ENCODE assay signal across 1 cellular context in the genomic region with DNA sequence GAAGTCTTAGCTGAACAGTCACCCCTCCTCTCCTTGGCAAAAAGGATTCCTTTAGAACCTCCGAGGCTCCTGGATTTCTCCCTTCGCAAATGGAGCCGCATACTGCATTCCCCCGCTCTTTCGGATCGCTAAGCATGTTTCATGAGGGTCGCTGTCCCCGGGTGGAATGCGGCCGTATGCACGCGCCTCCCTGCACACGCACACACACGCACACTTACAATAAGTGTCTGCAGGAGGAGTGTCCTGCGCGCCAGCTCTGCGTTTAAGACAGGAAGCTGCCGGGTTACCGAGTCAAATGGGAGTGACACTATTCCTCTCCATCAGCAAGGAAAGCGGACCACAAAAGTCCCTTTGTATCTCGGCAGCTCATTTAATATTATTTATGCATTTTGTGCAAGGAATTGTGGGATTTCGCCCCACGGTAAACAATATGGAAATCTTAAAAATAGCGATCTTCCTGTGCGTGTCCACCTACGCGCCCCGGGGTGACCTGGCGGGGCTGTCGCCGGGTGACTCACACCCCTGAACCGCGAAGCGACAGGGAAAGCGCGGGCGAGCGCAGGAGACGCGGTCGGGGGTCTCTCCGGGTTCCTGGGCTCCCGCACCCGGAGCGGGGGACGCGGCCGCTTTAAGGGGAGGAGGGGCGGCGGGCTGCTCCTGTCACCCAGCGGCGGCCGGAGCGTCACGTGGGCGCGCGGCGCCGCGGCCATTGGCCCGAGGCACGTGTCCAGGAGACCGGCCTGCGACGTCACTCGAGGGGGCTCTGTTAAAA.
TF ChIP-seq lines count a peak whose summit lies in the region.

No MANE protein-coding gene starts in this region.

TF ChIP-seq in HEK293, 187 proteins besides CTCF, POLR2A, EP300 and RAD21 (continued from another document and continues in another):
- TF ChIP-seq ZNF510 (tag by site-specific recombination; IDR thresholded peaks at IDR 0.05; ENCODE audit: insufficient replicate concordance): no peak
- no peak for TF ChIP-seq ZNF558 (tag by site-specific recombination; IDR thresholded peaks at IDR 0.05)
- TF ChIP-seq ZSCAN30 (tag by site-specific recombination; IDR thresholded peaks at IDR 0.05): peak; percentile 99
- TF ChIP-seq ZNF324 (tag by site-specific recombination; IDR thresholded peaks at IDR 0.05): 0 out of 2 replicates have a peak, but pooled peaks have one; percentile 20
- TF ChIP-seq KLF10 (tag by site-specific recombination; IDR thresholded peaks at IDR 0.05): peak; percentile 75; the same call in 1 of the 2 replicates
- peak; percentile 17; the same call in 1 of the 2 replicates for TF ChIP-seq KLF8 (tag by site-specific recombination; IDR thresholded peaks at IDR 0.05)
- TF ChIP-seq ZSCAN16 (tag by site-specific recombination; IDR thresholded peaks at IDR 0.05): no peak
- TF ChIP-seq ZBTB21 (tag by site-specific recombination; IDR thresholded peaks at IDR 0.05): no peak
- TF ChIP-seq ZNF660 (tag by site-specific recombination; IDR thresholded peaks at IDR 0.05): peak; percentile 55; the same call in 1 of the 2 replicates
- TF ChIP-seq GLIS1 (tag by site-specific recombination; IDR thresholded peaks at IDR 0.05): peak; percentile 54; the same call in 1 of the 2 replicates
- TF ChIP-seq, protein P1, sequence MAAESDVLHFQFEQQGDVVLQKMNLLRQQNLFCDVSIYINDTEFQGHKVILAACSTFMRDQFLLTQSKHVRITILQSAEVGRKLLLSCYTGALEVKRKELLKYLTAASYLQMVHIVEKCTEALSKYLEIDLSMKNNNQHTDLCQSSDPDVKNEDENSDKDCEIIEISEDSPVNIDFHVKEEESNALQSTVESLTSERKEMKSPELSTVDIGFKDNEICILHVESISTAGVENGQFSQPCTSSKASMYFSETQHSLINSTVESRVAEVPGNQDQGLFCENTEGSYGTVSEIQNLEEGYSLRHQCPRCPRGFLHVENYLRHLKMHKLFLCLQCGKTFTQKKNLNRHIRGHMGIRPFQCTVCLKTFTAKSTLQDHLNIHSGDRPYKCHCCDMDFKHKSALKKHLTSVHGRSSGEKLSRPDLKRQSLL (tag by site-specific recombination; IDR thresholded peaks at IDR 0.05): peak; percentile 60; the same call in 1 of the 2 replicates
- TF ChIP-seq, protein P2, sequence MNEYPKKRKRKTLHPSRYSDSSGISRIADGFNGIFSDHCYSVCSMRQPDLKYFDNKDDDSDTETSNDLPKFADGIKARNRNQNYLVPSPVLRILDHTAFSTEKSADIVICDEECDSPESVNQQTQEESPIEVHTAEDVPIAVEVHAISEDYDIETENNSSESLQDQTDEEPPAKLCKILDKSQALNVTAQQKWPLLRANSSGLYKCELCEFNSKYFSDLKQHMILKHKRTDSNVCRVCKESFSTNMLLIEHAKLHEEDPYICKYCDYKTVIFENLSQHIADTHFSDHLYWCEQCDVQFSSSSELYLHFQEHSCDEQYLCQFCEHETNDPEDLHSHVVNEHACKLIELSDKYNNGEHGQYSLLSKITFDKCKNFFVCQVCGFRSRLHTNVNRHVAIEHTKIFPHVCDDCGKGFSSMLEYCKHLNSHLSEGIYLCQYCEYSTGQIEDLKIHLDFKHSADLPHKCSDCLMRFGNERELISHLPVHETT (tag by site-specific recombination; IDR thresholded peaks at IDR 0.05): no peak
- TF ChIP-seq, protein P3, sequence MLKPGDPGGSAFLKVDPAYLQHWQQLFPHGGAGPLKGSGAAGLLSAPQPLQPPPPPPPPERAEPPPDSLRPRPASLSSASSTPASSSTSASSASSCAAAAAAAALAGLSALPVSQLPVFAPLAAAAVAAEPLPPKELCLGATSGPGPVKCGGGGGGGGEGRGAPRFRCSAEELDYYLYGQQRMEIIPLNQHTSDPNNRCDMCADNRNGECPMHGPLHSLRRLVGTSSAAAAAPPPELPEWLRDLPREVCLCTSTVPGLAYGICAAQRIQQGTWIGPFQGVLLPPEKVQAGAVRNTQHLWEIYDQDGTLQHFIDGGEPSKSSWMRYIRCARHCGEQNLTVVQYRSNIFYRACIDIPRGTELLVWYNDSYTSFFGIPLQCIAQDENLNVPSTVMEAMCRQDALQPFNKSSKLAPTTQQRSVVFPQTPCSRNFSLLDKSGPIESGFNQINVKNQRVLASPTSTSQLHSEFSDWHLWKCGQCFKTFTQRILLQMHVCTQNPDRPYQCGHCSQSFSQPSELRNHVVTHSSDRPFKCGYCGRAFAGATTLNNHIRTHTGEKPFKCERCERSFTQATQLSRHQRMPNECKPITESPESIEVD (tag by site-specific recombination; IDR thresholded peaks at IDR 0.05): no peak
- TF ChIP-seq ZNF521 (tag by site-specific recombination; IDR thresholded peaks at IDR 0.05): no peak
- no peak for TF ChIP-seq ZNF112 (tag by site-specific recombination; IDR thresholded peaks at IDR 0.05)
- TF ChIP-seq, protein P4, sequence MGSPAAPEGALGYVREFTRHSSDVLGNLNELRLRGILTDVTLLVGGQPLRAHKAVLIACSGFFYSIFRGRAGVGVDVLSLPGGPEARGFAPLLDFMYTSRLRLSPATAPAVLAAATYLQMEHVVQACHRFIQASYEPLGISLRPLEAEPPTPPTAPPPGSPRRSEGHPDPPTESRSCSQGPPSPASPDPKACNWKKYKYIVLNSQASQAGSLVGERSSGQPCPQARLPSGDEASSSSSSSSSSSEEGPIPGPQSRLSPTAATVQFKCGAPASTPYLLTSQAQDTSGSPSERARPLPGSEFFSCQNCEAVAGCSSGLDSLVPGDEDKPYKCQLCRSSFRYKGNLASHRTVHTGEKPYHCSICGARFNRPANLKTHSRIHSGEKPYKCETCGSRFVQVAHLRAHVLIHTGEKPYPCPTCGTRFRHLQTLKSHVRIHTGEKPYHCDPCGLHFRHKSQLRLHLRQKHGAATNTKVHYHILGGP (tag by site-specific recombination; IDR thresholded peaks at IDR 0.05): no peak
- TF ChIP-seq ZIC2 (tag by site-specific recombination; IDR thresholded peaks at IDR 0.05): peak; percentile 73
- peak; percentile 67; the same call in 1 of the 2 replicates for TF ChIP-seq ZNF561 (tag by site-specific recombination; IDR thresholded peaks at IDR 0.05; ENCODE audit: borderline replicate concordance)
- TF ChIP-seq ZFP3 (tag by site-specific recombination; IDR thresholded peaks at IDR 0.05; ENCODE audit: low read depth): no peak
- TF ChIP-seq OVOL3 (tag by site-specific recombination; IDR thresholded peaks at IDR 0.05): no peak
- no peak for TF ChIP-seq ZNF292 (tag by site-specific recombination; IDR thresholded peaks at IDR 0.05; ENCODE audit: borderline replicate concordance, low read depth)
- TF ChIP-seq, protein P5, sequence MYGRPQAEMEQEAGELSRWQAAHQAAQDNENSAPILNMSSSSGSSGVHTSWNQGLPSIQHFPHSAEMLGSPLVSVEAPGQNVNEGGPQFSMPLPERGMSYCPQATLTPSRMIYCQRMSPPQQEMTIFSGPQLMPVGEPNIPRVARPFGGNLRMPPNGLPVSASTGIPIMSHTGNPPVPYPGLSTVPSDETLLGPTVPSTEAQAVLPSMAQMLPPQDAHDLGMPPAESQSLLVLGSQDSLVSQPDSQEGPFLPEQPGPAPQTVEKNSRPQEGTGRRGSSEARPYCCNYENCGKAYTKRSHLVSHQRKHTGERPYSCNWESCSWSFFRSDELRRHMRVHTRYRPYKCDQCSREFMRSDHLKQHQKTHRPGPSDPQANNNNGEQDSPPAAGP (tag by site-specific recombination; IDR thresholded peaks at IDR 0.05): peak; percentile 42; the same call in 1 of the 2 replicates
- peak; percentile 27; the same call in 1 of the 2 replicates for TF ChIP-seq TRIM28 (IDR thresholded peaks at IDR 0.05; ENCODE audit: borderline replicate concordance, low read length)
- TF ChIP-seq ZNF223 (tag by site-specific recombination; IDR thresholded peaks at IDR 0.05): no peak
- TF ChIP-seq ZFP69B (tag by site-specific recombination; IDR thresholded peaks at IDR 0.05): peak; percentile 100
- no peak for TF ChIP-seq ZNF555 (tag by site-specific recombination; conservative IDR thresholded peaks at IDR 0.05)
- TF ChIP-seq ZNF394 (tag by site-specific recombination; IDR thresholded peaks at IDR 0.05; ENCODE audit: borderline replicate concordance): peak; percentile 49; the same call in 1 of the 2 replicates
- TF ChIP-seq ZNF843 (tag by site-specific recombination; IDR thresholded peaks at IDR 0.05): no peak
- 0 out of 2 replicates have a peak, but pooled peaks have one; percentile 17 for TF ChIP-seq ZNF184 (tag by site-specific recombination; IDR thresholded peaks at IDR 0.05)
- peak; percentile 57; the same call in 1 of the 2 replicates for TF ChIP-seq EGR2 (tag by site-specific recombination; IDR thresholded peaks at IDR 0.05; ENCODE audit: low read depth)
- no peak for TF ChIP-seq ZNF302 (tag by site-specific recombination; IDR thresholded peaks at IDR 0.05; ENCODE audit: low read depth)
- TF ChIP-seq, protein P6, sequence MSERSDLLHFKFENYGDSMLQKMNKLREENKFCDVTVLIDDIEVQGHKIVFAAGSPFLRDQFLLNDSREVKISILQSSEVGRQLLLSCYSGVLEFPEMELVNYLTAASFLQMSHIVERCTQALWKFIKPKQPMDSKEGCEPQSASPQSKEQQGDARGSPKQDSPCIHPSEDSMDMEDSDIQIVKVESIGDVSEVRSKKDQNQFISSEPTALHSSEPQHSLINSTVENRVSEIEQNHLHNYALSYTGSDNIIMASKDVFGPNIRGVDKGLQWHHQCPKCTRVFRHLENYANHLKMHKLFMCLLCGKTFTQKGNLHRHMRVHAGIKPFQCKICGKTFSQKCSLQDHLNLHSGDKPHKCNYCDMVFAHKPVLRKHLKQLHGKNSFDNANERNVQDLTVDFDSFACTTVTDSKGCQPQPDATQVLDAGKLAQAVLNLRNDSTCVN (tag by site-specific recombination; optimal IDR thresholded peaks at IDR 0.05): peak; percentile 85
- no peak for TF ChIP-seq HOXA7 (CRISPR knock-in tag; IDR thresholded peaks at IDR 0.05; ENCODE audit: borderline replicate concordance)
- peak; percentile 82 for TF ChIP-seq ZNF76 (tag by site-specific recombination; IDR thresholded peaks at IDR 0.05; ENCODE audit: borderline replicate concordance, low read depth)
- no peak for TF ChIP-seq YY2 (tag by site-specific recombination; IDR thresholded peaks at IDR 0.05)
- peak; percentile 84 for TF ChIP-seq ZEB2 (tag by site-specific recombination; IDR thresholded peaks at IDR 0.05)
- no peak for TF ChIP-seq GFI1B (tag by site-specific recombination; IDR thresholded peaks at IDR 0.05)
- peak; percentile 75 for TF ChIP-seq GLIS2 (tag by site-specific recombination; IDR thresholded peaks at IDR 0.05)
- TF ChIP-seq, protein P7, sequence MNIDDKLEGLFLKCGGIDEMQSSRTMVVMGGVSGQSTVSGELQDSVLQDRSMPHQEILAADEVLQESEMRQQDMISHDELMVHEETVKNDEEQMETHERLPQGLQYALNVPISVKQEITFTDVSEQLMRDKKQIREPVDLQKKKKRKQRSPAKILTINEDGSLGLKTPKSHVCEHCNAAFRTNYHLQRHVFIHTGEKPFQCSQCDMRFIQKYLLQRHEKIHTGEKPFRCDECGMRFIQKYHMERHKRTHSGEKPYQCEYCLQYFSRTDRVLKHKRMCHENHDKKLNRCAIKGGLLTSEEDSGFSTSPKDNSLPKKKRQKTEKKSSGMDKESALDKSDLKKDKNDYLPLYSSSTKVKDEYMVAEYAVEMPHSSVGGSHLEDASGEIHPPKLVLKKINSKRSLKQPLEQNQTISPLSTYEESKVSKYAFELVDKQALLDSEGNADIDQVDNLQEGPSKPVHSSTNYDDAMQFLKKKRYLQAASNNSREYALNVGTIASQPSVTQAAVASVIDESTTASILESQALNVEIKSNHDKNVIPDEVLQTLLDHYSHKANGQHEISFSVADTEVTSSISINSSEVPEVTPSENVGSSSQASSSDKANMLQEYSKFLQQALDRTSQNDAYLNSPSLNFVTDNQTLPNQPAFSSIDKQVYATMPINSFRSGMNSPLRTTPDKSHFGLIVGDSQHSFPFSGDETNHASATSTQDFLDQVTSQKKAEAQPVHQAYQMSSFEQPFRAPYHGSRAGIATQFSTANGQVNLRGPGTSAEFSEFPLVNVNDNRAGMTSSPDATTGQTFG (tag by site-specific recombination; IDR thresholded peaks at IDR 0.05; ENCODE audit: borderline replicate concordance): no peak
- peak; percentile 50; the same call in 1 of the 2 replicates for TF ChIP-seq ZXDB (tag by site-specific recombination; IDR thresholded peaks at IDR 0.05)
- no peak for TF ChIP-seq ZNF114 (tag by site-specific recombination; IDR thresholded peaks at IDR 0.05)
- TF ChIP-seq ZBTB48 (tag by site-specific recombination; IDR thresholded peaks at IDR 0.05): peak; percentile 54; the same call in 1 of the 2 replicates
- TF ChIP-seq FEZF1 (tag by site-specific recombination; IDR thresholded peaks at IDR 0.05): peak; percentile 34
- TF ChIP-seq, protein P8, sequence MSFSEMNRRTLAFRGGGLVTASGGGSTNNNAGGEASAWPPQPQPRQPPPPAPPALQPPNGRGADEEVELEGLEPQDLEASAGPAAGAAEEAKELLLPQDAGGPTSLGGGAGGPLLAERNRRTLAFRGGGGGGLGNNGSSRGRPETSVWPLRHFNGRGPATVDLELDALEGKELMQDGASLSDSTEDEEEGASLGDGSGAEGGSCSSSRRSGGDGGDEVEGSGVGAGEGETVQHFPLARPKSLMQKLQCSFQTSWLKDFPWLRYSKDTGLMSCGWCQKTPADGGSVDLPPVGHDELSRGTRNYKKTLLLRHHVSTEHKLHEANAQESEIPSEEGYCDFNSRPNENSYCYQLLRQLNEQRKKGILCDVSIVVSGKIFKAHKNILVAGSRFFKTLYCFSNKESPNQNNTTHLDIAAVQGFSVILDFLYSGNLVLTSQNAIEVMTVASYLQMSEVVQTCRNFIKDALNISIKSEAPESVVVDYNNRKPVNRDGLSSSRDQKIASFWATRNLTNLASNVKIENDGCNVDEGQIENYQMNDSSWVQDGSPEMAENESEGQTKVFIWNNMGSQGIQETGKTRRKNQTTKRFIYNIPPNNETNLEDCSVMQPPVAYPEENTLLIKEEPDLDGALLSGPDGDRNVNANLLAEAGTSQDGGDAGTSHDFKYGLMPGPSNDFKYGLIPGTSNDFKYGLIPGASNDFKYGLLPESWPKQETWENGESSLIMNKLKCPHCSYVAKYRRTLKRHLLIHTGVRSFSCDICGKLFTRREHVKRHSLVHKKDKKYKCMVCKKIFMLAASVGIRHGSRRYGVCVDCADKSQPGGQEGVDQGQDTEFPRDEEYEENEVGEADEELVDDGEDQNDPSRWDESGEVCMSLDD (tag by site-specific recombination; IDR thresholded peaks at IDR 0.05): 0 out of 2 replicates have a peak, but pooled peaks have one; percentile 26
- peak; percentile 70 for TF ChIP-seq OSR2 (tag by site-specific recombination; IDR thresholded peaks at IDR 0.05)
- TF ChIP-seq, protein P9, sequence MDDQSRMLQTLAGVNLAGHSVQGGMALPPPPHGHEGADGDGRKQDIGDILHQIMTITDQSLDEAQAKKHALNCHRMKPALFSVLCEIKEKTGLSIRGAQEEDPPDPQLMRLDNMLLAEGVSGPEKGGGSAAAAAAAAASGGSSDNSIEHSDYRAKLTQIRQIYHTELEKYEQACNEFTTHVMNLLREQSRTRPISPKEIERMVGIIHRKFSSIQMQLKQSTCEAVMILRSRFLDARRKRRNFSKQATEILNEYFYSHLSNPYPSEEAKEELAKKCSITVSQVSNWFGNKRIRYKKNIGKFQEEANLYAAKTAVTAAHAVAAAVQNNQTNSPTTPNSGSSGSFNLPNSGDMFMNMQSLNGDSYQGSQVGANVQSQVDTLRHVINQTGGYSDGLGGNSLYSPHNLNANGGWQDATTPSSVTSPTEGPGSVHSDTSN (CRISPR knock-in tag; IDR thresholded peaks at IDR 0.05): 0 out of 2 replicates have a peak, but pooled peaks have one; percentile 24
- no peak for TF ChIP-seq GLI4 (tag by site-specific recombination; IDR thresholded peaks at IDR 0.05)
- no peak for TF ChIP-seq BCL11A (tag by site-specific recombination; IDR thresholded peaks at IDR 0.05; ENCODE audit: low read depth)
